8 cellular contexts compared by ENCODE assay signal in the genomic region with DNA sequence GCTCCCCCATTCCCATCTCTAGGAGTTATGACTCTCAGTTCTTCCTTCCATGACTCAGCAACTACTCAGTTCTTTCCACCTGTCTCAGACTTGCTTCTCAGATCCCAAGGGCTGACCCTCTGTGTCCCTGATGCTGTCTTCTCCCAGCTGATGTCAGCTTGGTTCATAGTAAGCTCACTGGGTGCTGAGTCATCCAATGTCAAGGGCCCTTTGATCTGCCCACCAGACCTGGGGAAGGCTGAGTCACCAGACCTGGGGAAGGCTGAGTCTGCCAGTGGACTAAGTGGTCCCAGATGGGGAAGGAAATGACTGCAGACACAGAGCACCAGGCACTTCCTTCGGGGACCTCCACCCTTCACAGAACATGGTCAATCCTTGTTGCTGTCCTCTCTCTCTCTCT.
DNase-seq lines count a peak whose midpoint lies in the region; ATAC-seq and TF ChIP-seq lines count a peak whose summit lies in the region.

No MANE protein-coding gene starts in this region.

- TF ChIP-seq CTCF in glutamatergic neuron (IDR thresholded peaks at IDR 0.05; ENCODE audit: partially characterized antibody, unreplicated experiment) = no peak

- no peak overlapping the region for H3K4me3 Mint-ChIP-seq in glutamatergic neuron (ENCODE audit: unreplicated experiment)

- no peaks in the 10 kb centered on the region for H3K27me3 Mint-ChIP-seq in glutamatergic neuron (ENCODE audit: unreplicated experiment)

- H3K4me1 Mint-ChIP-seq in glutamatergic neuron (ENCODE audit: low read depth, unreplicated experiment) = peaks cover 2% of the 10 kb centered on the region

- no peak overlapping the region for H3K27ac Mint-ChIP-seq in glutamatergic neuron (ENCODE audit: unreplicated experiment)

- no peak for ATAC-seq in GM21576 (IDR thresholded peaks at IDR 0.05; ENCODE audit: unreplicated experiment)
- ATAC-seq in GM21423 (IDR thresholded peaks at IDR 0.05; ENCODE audit: unreplicated experiment) = no peak

- no peaks in the 10 kb centered on the region for H3K9me3 Mint-ChIP-seq in glutamatergic neuron (ENCODE audit: unreplicated experiment)

- H3K36me3 Mint-ChIP-seq in glutamatergic neuron (ENCODE audit: unreplicated experiment) = peaks cover 10% of the 10 kb centered on the region

- DNase-seq in GDM1 (lab: John Stamatoyannopoulos, UW) (peak; percentile 82), KG1 (lab: John Stamatoyannopoulos, UW) (peak; percentile 26), hepatic stellate cell (ENCODE audit: low spot score) (peak; percentile 27), glutamatergic neuron (no peak)
- peak; percentile 15 to 53 for DNase-seq in activated CD8-positive, alpha-beta memory T cell treated with anti-CD3 and anti-CD28 coated beads for 4 hours (ENCODE audit: low read depth in 2 of 2)
- peak; percentile 50 to 51 for DNase-seq in stimulated activated CD8-positive, alpha-beta memory T cell treated with anti-CD3 and anti-CD28 coated beads, Interleukin-7, amount 100 ng/mL, for 4 hours (ENCODE audit: low read depth in 2 of 2)
